Comparison of ENCODE assay signal across 8 cellular contexts in the genomic region with DNA sequence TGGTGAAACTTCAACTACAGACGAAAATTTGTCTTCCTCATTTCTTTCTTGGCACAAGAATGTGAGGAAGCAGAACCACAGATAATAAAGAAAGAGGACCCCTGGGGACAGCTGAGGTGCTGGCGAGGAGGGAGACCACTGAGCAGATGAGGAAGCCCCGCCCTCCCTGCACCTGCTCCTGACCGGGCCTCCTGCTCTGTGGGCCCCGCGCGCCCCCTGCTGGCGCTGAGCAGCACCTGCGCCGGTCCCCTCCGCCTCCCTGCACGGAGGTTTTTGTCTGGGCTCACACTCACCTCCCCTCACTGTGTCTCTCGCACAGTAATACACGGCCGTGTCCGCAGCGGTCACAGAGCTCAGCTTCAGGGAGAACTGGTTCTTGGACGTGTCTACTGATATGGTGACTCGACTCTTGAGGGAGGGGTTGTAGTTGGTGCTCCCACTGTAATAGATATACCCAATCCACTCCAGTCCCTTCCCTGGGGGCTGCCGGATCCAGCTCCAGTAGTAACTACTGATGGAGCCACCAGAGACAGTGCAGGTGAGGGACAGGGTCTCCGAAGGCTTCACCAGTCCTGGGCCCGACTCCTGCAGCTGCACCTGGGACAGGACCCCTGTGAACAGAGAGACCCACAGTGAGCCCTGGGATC.
DNase-seq lines count a peak whose midpoint lies in the region; ATAC-seq, FAIRE-seq and TF ChIP-seq lines count a peak whose summit lies in the region.
"Not testable (repeated sequence)": the region's sequence is repeated elsewhere in the genome, so short reads cannot be mapped to it uniquely, and the experiment has no call there.

No MANE protein-coding gene starts in this region.

- TF ChIP-seq EP300 in K562 (IDR thresholded peaks at IDR 0.05; ENCODE audit: low read length) = not testable (repeated sequence)

- not testable (repeated sequence) for FAIRE-seq in K562 (lab: Jason Lieb, UNC)

- peaks cover 43% of the 10 kb centered on the region for H3K4me1 ChIP-seq in BLaER1
- H3K4me1 ChIP-seq in K562 (replicated peaks in 1 of 2; ENCODE audit: control insufficient read depth in 2 of 2, insufficient read depth in 2 of 2, low read length in 2 of 2) = not testable (repeated sequence)

- H3K9me3 Mint-ChIP-seq in activated CD4-positive, alpha-beta memory T cell treated with anti-CD3 and anti-CD28 coated beads, Interleukin-2, amount 10 ng/mL, durations not matched to agents 7 days and 5 days = not testable (repeated sequence)

- H3K9ac ChIP-seq in BLaER1; K562 (ENCODE audit: insufficient read depth in 1 of 2, low read depth in 2 of 2, low read length in 2 of 2): not testable (repeated sequence)

- not testable (repeated sequence) for H3K36me3 Mint-ChIP-seq in activated CD4-positive, alpha-beta memory T cell treated with anti-CD3 and anti-CD28 coated beads, Interleukin-2, amount 10 ng/mL, durations not matched to agents 7 days and 5 days (ENCODE audit: low read depth)

- not testable (repeated sequence) for H3K27me3 ChIP-seq in BLaER1; K562 (ENCODE audit: control insufficient read depth in 2 of 2, insufficient read depth in 2 of 2, low read length in 2 of 2)

- peak; percentile 53 for ATAC-seq in GM18909 (IDR thresholded peaks at IDR 0.05; ENCODE audit: poor library complexity, unreplicated experiment)
- not testable (repeated sequence) for ATAC-seq in K562

- POLR2A ChIA-PET in RWPE1 (lab: Yijun Ruan, JAX; ENCODE audit: low non-redundant PET); activated CD4-positive, alpha-beta memory T cell treated with anti-CD3 and anti-CD28 coated beads, Interleukin-2, amount 10 ng/mL, durations not matched to agents 7 days and 5 days (lab: Charles Lee); K562 (lab: Yijun Ruan, JAX): not testable (repeated sequence)

- not testable (repeated sequence) for H3K79me2 ChIP-seq in K562 (ENCODE audit: control insufficient read depth, insufficient read depth, low read length)

- in situ Hi-C loops in K562 (cut with MboI) = not testable (repeated sequence)

- peak overlapping the region; percentile 47 for H3K4me2 ChIP-seq in BLaER1
- not testable (repeated sequence) for H3K4me2 ChIP-seq in K562 (ENCODE audit: insufficient read depth, low read length)

- DNase-seq in NCI-H1105 (lab: John Stamatoyannopoulos, UW) (peak; percentile 72), K562 (ENCODE audit: extremely low read depth in 1 of 4, low spot score in 3 of 4) (peak; percentile 15 to 35 (median 26)), lung microvascular endothelial cell (ENCODE audit: low read depth in 2 of 2) (peak; percentile 3 to 31)
- not testable (repeated sequence) for DNase-seq in RWPE1 (ENCODE audit: low spot score)
- DNase-seq in activated CD4-positive, alpha-beta memory T cell treated with anti-CD3 and anti-CD28 coated beads, Interleukin-2, amount 10 ng/mL, durations not matched to agents 7 days and 5 days = peak; percentile 79
- DNase-seq in stimulated activated CD8-positive, alpha-beta memory T cell treated with anti-CD3 and anti-CD28 coated beads, Interleukin-12 subunit alpha, Interleukin-12 subunit beta, amount 100 ng/mL, for 4 hours (ENCODE audit: low read depth) = peak; percentile 63

- intact Hi-C loops in K562 (cut with micrococcal nuclease) = not testable (repeated sequence)

- H3K9me3 ChIP-seq in BLaER1; K562 (replicated peaks; ENCODE audit: control insufficient read depth, insufficient read depth, low read depth, low read length): not testable (repeated sequence)

- TF ChIP-seq POLR2A in K562 (conservative IDR thresholded peaks at IDR 0.05) = not testable (repeated sequence)

- not testable (repeated sequence) for BruUV-seq in K562 (replicated peaks; lab: Mats Ljungman, UMichigan)

- H3K4me1 Mint-ChIP-seq in activated CD4-positive, alpha-beta memory T cell treated with anti-CD3 and anti-CD28 coated beads, Interleukin-2, amount 10 ng/mL, durations not matched to agents 7 days and 5 days = peaks cover 20% of the 10 kb centered on the region

- H3K4me3 ChIP-seq in BLaER1, K562: not testable (repeated sequence)

- TF ChIP-seq CTCF in RWPE1 (conservative IDR thresholded peaks at IDR 0.05; ENCODE audit: low read depth) (peak; percentile 38), K562 (IDR thresholded peaks at IDR 0.05 in 2 of 3, conservative IDR thresholded peaks at IDR 0.05 in 1 of 3; ENCODE audit: insufficient read depth in 2 of 3, low read depth in 1 of 3, low read length in 3 of 3) (peak in 2 of 3 experiments; percentile 36 to 37; a peak in 3 of 6 replicates)

- H3K4me3 Mint-ChIP-seq in activated CD4-positive, alpha-beta memory T cell treated with anti-CD3 and anti-CD28 coated beads, Interleukin-2, amount 10 ng/mL, durations not matched to agents 7 days and 5 days = not testable (repeated sequence)

- H3K27ac Mint-ChIP-seq in activated CD4-positive, alpha-beta memory T cell treated with anti-CD3 and anti-CD28 coated beads, Interleukin-2, amount 10 ng/mL, durations not matched to agents 7 days and 5 days = not testable (repeated sequence)

- H4K20me1 ChIP-seq in BLaER1; K562 (replicated peaks; ENCODE audit: control insufficient read depth, insufficient read depth, low read length): not testable (repeated sequence)

- CTCF ChIA-PET in RWPE1 (lab: Yijun Ruan, JAX) = interaction anchor here (0.6 kb wide), 2 partner anchors 121 to 203 kb away, joined by 3 read pairs; no protein-coding TSS in a partner anchor
- CTCF ChIA-PET in activated CD4-positive, alpha-beta memory T cell treated with anti-CD3 and anti-CD28 coated beads, Interleukin-2, amount 10 ng/mL, durations not matched to agents 7 days and 5 days (lab: Charles Lee) = interaction anchor here (0.6 to 1.8 kb wide), 9 partner anchors 8 to 615 kb away, joined by 3 to 9 read pairs (median 3); no protein-coding TSS in a partner anchor
- CTCF ChIA-PET in K562 (lab: Yijun Ruan, JAX; ENCODE audit: low intra/inter-chr PET ratio) = not testable (repeated sequence)

- 0% methylated on average over 3 of the region's 22 CpGs for WGBS in K562 (ENCODE audit: insufficient coverage, low coverage, missing lambda C conversion rate)

- TF ChIP-seq RAD21 in K562 (CRISPR knock-in tag; conservative IDR thresholded peaks at IDR 0.05 in 1 of 2, IDR thresholded peaks at IDR 0.05 in 1 of 2) = not testable (repeated sequence)

- H3K9me1 ChIP-seq in K562 (ENCODE audit: control insufficient read depth, insufficient read depth, low read length) = not testable (repeated sequence)

- not testable (repeated sequence) for H3K27ac ChIP-seq in BLaER1; RWPE1; K562 (ENCODE audit: extremely low read depth, low read depth, low read length)

- not testable (repeated sequence) for H3K36me3 ChIP-seq in BLaER1; K562 (ENCODE audit: control insufficient read depth, insufficient read depth, low read length)

- H3K27me3 Mint-ChIP-seq in activated CD4-positive, alpha-beta memory T cell treated with anti-CD3 and anti-CD28 coated beads, Interleukin-2, amount 10 ng/mL, durations not matched to agents 7 days and 5 days = peaks cover 63% of the 10 kb centered on the region

- H2AFZ ChIP-seq in K562 (ENCODE audit: low read depth, low read length) = not testable (repeated sequence)

TF ChIP-seq in K562, 482 proteins besides CTCF, POLR2A, EP300 and RAD21:
- TF ChIP-seq, protein P1, sequence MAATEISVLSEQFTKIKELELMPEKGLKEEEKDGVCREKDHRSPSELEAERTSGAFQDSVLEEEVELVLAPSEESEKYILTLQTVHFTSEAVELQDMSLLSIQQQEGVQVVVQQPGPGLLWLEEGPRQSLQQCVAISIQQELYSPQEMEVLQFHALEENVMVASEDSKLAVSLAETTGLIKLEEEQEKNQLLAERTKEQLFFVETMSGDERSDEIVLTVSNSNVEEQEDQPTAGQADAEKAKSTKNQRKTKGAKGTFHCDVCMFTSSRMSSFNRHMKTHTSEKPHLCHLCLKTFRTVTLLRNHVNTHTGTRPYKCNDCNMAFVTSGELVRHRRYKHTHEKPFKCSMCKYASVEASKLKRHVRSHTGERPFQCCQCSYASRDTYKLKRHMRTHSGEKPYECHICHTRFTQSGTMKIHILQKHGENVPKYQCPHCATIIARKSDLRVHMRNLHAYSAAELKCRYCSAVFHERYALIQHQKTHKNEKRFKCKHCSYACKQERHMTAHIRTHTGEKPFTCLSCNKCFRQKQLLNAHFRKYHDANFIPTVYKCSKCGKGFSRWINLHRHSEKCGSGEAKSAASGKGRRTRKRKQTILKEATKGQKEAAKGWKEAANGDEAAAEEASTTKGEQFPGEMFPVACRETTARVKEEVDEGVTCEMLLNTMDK (IDR thresholded peaks at IDR 0.05; ENCODE audit: borderline replicate concordance, insufficient read depth, low read depth, low read length, poor library complexity, severe bottlenecking) = peak; percentile 50
